In the genomic region with DNA sequence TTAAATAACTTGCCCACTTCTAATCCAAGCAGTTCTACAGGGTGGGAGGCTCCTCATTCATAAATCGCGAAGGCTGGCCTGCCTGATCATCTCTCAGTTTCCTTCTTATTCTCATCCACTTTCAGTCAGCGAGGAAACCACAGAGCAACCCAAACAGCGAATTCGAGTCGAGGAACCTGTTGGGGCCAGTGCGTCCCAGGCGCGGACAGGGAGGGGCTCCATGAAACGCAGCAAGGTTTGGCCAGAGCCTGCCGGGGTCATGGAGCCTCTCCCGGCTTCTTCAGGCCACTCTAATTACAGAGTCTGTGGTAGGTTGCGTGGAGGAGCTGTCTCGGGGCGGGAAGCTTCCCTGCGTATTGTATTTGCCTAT, we compare ENCODE assay signal across 8 cellular contexts. TPM values are rescaled to one million over a fixed set of nuclear protein-coding genes. Genes with fewer than 3 reads are reported as not detected.
A peak's percentile ranks its signal among the peaks of the same experiment; 100 is the strongest.
DNase-seq lines count a peak whose midpoint lies in the region; ATAC-seq and TF ChIP-seq lines count a peak whose summit lies in the region.

No MANE protein-coding gene starts in this region.

- H3K4me3 Mint-ChIP-seq in activated CD4-positive, alpha-beta T cell treated with anti-CD3 and anti-CD28 coated beads, Interleukin-2, amount 10 ng/mL, durations not matched to agents 7 days and 5 days: peak overlapping the region; percentile 83

- H3K9ac ChIP-seq in OCI-LY3 (ENCODE audit: low read length): peak overlapping the region; percentile 70

- H3K27me3 ChIP-seq in OCI-LY3 (ENCODE audit: low read depth, low read length) (peaks cover 21% of the 10 kb centered on the region; the same call in 1 of the 2 replicates), thoracic aorta (replicated peaks; ENCODE audit: insufficient read depth) (no peaks in the 10 kb centered on the region)

- no peaks in the 10 kb centered on the region for H3K79me2 ChIP-seq in OCI-LY3 (ENCODE audit: low read length)

- ATAC-seq in thoracic aorta (ENCODE audit: insufficient number of reproducible peaks, low FRiP score, low read depth): no peak

- H3K9me3 Mint-ChIP-seq in activated CD4-positive, alpha-beta T cell treated with anti-CD3 and anti-CD28 coated beads, Interleukin-2, amount 10 ng/mL, durations not matched to agents 7 days and 5 days: no peaks in the 10 kb centered on the region

- H3K36me3 Mint-ChIP-seq in activated CD4-positive, alpha-beta T cell treated with anti-CD3 and anti-CD28 coated beads, Interleukin-2, amount 10 ng/mL, durations not matched to agents 7 days and 5 days (ENCODE audit: low read depth): no peaks in the 10 kb centered on the region

- peaks cover 6% of the 10 kb centered on the region; the same call in 1 of the 2 replicates for H3K4me1 ChIP-seq in OCI-LY3 (ENCODE audit: low read length)
- peaks cover 17 to 41% of the 10 kb centered on the region in 2 donors for H3K4me1 ChIP-seq in thoracic aorta (ENCODE audit: control insufficient read depth in 1 of 2, low read depth in 2 of 2)

- H2AFZ ChIP-seq in OCI-LY3 (ENCODE audit: low read depth, low read length): peak overlapping the region; percentile 72

- H3K27ac Mint-ChIP-seq in activated CD4-positive, alpha-beta T cell treated with anti-CD3 and anti-CD28 coated beads, Interleukin-2, amount 10 ng/mL, durations not matched to agents 7 days and 5 days: peak overlapping the region; percentile 94

- TF ChIP-seq CTCF in OCI-LY3 (IDR thresholded peaks at IDR 0.05; ENCODE audit: low read depth, low read length) (no peak), choroid plexus epithelial cell (conservative IDR thresholded peaks at IDR 0.05; ENCODE audit: low read depth, low read length) (no peak), thoracic aorta (IDR thresholded peaks at IDR 0.05) (no peak)

- H3K36me3 ChIP-seq in OCI-LY3 (replicated peaks; ENCODE audit: low read depth, low read length): no peaks in the 10 kb centered on the region
- no peaks in the 10 kb centered on the region for H3K36me3 ChIP-seq in thoracic aorta

- H3K9me3 ChIP-seq in OCI-LY3 (ENCODE audit: insufficient read depth, low read length) (no peaks in the 10 kb centered on the region), thoracic aorta (no peaks in the 10 kb centered on the region)

- no peak overlapping the region for H3K27ac ChIP-seq in OCI-LY3 (ENCODE audit: low read length)
- peak overlapping the region; percentile 93 to 98 for H3K27ac ChIP-seq in thoracic aorta

- peaks cover 48% of the 10 kb centered on the region for H3K27me3 Mint-ChIP-seq in activated CD4-positive, alpha-beta T cell treated with anti-CD3 and anti-CD28 coated beads, Interleukin-2, amount 10 ng/mL, durations not matched to agents 7 days and 5 days

- CTCF ChIA-PET in activated CD4-positive, alpha-beta T cell treated with anti-CD3 and anti-CD28 coated beads, Interleukin-2, amount 10 ng/mL, durations not matched to agents 7 days and 5 days (lab: Charles Lee): interaction anchor here (1.6 kb wide), 1 partner anchor 13 kb away, joined by 4 read pairs; no protein-coding TSS in a partner anchor

- peaks cover 26% of the 10 kb centered on the region for H3K4me1 Mint-ChIP-seq in activated CD4-positive, alpha-beta T cell treated with anti-CD3 and anti-CD28 coated beads, Interleukin-2, amount 10 ng/mL, durations not matched to agents 7 days and 5 days

- POLR2A ChIA-PET in activated CD4-positive, alpha-beta T cell treated with anti-CD3 and anti-CD28 coated beads, Interleukin-2, amount 10 ng/mL, durations not matched to agents 7 days and 5 days (lab: Charles Lee): no interaction called here

- DNase-seq in activated CD4-positive, alpha-beta T cell treated with anti-CD3 and anti-CD28 coated beads, Interleukin-2, amount 10 ng/mL, durations not matched to agents 7 days and 5 days: no peak
- no peak for DNase-seq in activated CD4-positive, alpha-beta T cell treated with anti-CD3 and anti-CD28 coated beads, Interleukin-2, amount 50 U/mL, for 4 hours
- DNase-seq in choroid plexus epithelial cell (ENCODE audit: low read depth): no peak
- peak; percentile 89 for DNase-seq in mesenteric fat pad (ENCODE audit: low spot score)
- DNase-seq in thoracic aorta (ENCODE audit: low spot score): no peak
- DNase-seq in NCI-H187 treated with DMSO at 0.1 percent for 48 hours (lab: John Stamatoyannopoulos, UW): no peak
- DNase-seq in COLO668 (lab: John Stamatoyannopoulos, UW; ENCODE audit: unreplicated experiment): no peak

- H3K4me3 ChIP-seq in OCI-LY3 (ENCODE audit: low read length) (peak overlapping the region; percentile 75), choroid plexus epithelial cell (ENCODE audit: low read depth, low read length) (peak overlapping the region; percentile 61), thoracic aorta (peak overlapping the region; percentile 92)

- H3K4me2 ChIP-seq in OCI-LY3 (ENCODE audit: low read length): peak overlapping the region; percentile 98

- no peaks in the 10 kb centered on the region for H4K20me1 ChIP-seq in OCI-LY3 (ENCODE audit: insufficient read depth, low read length)

RNA-seq across cellular contexts. Expression of a gene that starts 0.7 kb away (rescaled TPM):
- 1 to 10 TPM in 1 of 2 experiments, under 1 TPM in 1; 0.29 to 1.1 TPM for total RNA-seq in activated CD4-positive, alpha-beta T cell treated with anti-CD3 and anti-CD28 coated beads, Interleukin-2, amount 10 ng/mL, durations not matched to agents 7 days and 5 days
- total RNA-seq in mesenteric fat pad (13.7 TPM), thoracic aorta (100 to 1,000 TPM; 125 to 230 TPM)
